23 cellular contexts compared by ENCODE assay signal in genomic region chr4:109410776-109411175, GRCh38. TPM values are rescaled to one million over a fixed set of nuclear protein-coding genes. Genes with fewer than 3 reads are reported as not detected.
A peak's percentile ranks its signal among the peaks of the same experiment; 100 is the strongest.
DNase-seq lines count a peak whose midpoint lies in the region; ATAC-seq and TF ChIP-seq lines count a peak whose summit lies in the region.
"Had no signal": no experiment of that assay in that cellular context is flagged by ENCODE, and none has a peak within 500 bp of the region (broad histone marks: within the 10 kb centered on the region; RNA-seq: fewer than 3 reads in every experiment).

No MANE protein-coding gene starts in this region.

- no peaks in the 10 kb centered on the region for H3K79me2 ChIP-seq in mesendoderm (ENCODE audit: control insufficient read depth, insufficient read depth, low read length)

- peak overlapping the region; percentile 20 for H2BK5ac ChIP-seq in mesendoderm (ENCODE audit: low read length)

- peak overlapping the region in 2 of 10 donors; percentile 2 to 17 for H3K27ac Mint-ChIP-seq in naive thymus-derived CD8-positive, alpha-beta T cell
- H3K27ac Mint-ChIP-seq: HFFc6; stimulated activated naive CD8-positive, alpha-beta T cell treated with anti-CD3 and anti-CD28 coated beads, Interleukin-15, Interleukin-2, amounts not matched to agents 100 ng/mL and 50 ng/mL, for 24 hours had no signal

- no peak overlapping the region for H3K4ac ChIP-seq in mesendoderm (ENCODE audit: low read depth, low read length)

- no peak overlapping the region for H3K4me3 Mint-ChIP-seq in naive thymus-derived CD8-positive, alpha-beta T cell
- H3K4me3 Mint-ChIP-seq: HFFc6; stimulated activated naive CD8-positive, alpha-beta T cell treated with anti-CD3 and anti-CD28 coated beads, Interleukin-15, Interleukin-2, amounts not matched to agents 100 ng/mL and 50 ng/mL, for 24 hours had no signal

- H3K79me1 ChIP-seq in mesendoderm (ENCODE audit: low read length): no peaks in the 10 kb centered on the region

- no peaks in the 10 kb centered on the region for H3K36me3 ChIP-seq in HUES64 (ENCODE audit: insufficient read depth, low read length)
- H3K36me3 ChIP-seq in mesendoderm (ENCODE audit: control insufficient read depth, insufficient read depth, low read length): no peaks in the 10 kb centered on the region
- H3K36me3 ChIP-seq in effector memory CD4-positive, alpha-beta T cell (ENCODE audit: control insufficient read depth, insufficient read depth, low read length): no peaks in the 10 kb centered on the region
- H3K36me3 ChIP-seq: esophagus muscularis mucosa, gastroesophageal sphincter, spleen, thyroid gland had no signal

- H3K4me1 Mint-ChIP-seq in naive thymus-derived CD8-positive, alpha-beta T cell: no peaks in the 10 kb centered on the region

- DNase-seq in EL: peak; percentile 14
- peak; percentile 58 for DNase-seq in astrocyte of the spinal cord (ENCODE audit: low read depth, low spot score)
- DNase-seq in mesendoderm: peak; percentile 36
- no peak for DNase-seq in naive thymus-derived CD8-positive, alpha-beta T cell
- DNase-seq in effector memory CD4-positive, alpha-beta T cell: no peak
- no peak for DNase-seq in HUDEP-2 (lab: John Stamatoyannopoulos, UW; ENCODE audit: unreplicated experiment in 76 of 76)
- DNase-seq: activated naive CD4-positive, alpha-beta T cell; activated T-cell treated with anti-CD3 and anti-CD28 coated beads, Interleukin-2, amount 50 U/mL, for 1 hour; amygdala; central memory CD4-positive, alpha-beta T cell; DMS 273 treated with DMSO at 0.1 percent for 48 hours; HFFc6; occipital lobe; retina; SHP77 treated with DMSO at 0.1 percent for 48 hours; spleen; stimulated activated CD4-positive, alpha-beta T cell treated with anti-CD3 and anti-CD28 coated beads, Interleukin-4, amount 100 ng/mL, for 24 hours; thyroid gland had no signal

- H3K9ac ChIP-seq in HUES64 (ENCODE audit: low read depth, low read length): 0 out of 2 replicates have a peak overlapping the region, but pooled peaks have one; percentile 5
- no peak overlapping the region for H3K9ac ChIP-seq in mesendoderm (ENCODE audit: low read length)

- peak overlapping the region; percentile 14 for H3K27ac ChIP-seq in HUES64 (ENCODE audit: low read depth, low read length)
- no peak overlapping the region for H3K27ac ChIP-seq in mesendoderm (ENCODE audit: low read depth, low read length)
- H3K27ac ChIP-seq in effector memory CD4-positive, alpha-beta T cell (ENCODE audit: insufficient read depth, low read length, poor library complexity, severe bottlenecking): no peak overlapping the region
- H3K27ac ChIP-seq: esophagus muscularis mucosa, gastroesophageal sphincter, spleen, thyroid gland had no signal

- H3K4me2 ChIP-seq in mesendoderm (ENCODE audit: low read length): no peak overlapping the region

- in situ Hi-C loops in astrocyte of the spinal cord (cut with HindIII; ENCODE audit: low sequenced_read_pairs): no loop called here

- H3K27me3 Mint-ChIP-seq in naive thymus-derived CD8-positive, alpha-beta T cell: peaks cover 0 to 7% (median 0%) of the 10 kb centered on the region in 5 donors
- H3K27me3 Mint-ChIP-seq: stimulated activated naive CD8-positive, alpha-beta T cell treated with anti-CD3 and anti-CD28 coated beads, Interleukin-15, Interleukin-2, amounts not matched to agents 100 ng/mL and 50 ng/mL, for 24 hours had no signal

- POLR2A ChIA-PET in naive thymus-derived CD8-positive, alpha-beta T cell (lab: Charles Lee): no interaction called here

- no peak overlapping the region for H2BK120ac ChIP-seq in mesendoderm (ENCODE audit: low read depth, low read length)

- WGBS in HUES64: 74% methylated on average over 3 of the region's 3 CpGs
- no CpG with 5 or more reads among the region's 3 CpGs for WGBS in mesendoderm (ENCODE audit: extremely low coverage, insufficient coverage, low lambda C conversion rate)

- peaks cover 53% of the 10 kb centered on the region for H3K4me1 ChIP-seq in HUES64 (ENCODE audit: insufficient read depth, low read length)
- peaks cover 2% of the 10 kb centered on the region for H3K4me1 ChIP-seq in mesendoderm (ENCODE audit: control insufficient read depth, low read depth, low read length)
- H3K4me1 ChIP-seq in effector memory CD4-positive, alpha-beta T cell (ENCODE audit: control insufficient read depth, insufficient read depth, low read length, poor library complexity, severe bottlenecking): no peaks in the 10 kb centered on the region
- H3K4me1 ChIP-seq: esophagus muscularis mucosa, gastroesophageal sphincter, spleen had no signal

- H3K23ac ChIP-seq in mesendoderm (ENCODE audit: low read length): no peak overlapping the region

- peak overlapping the region; percentile 37 for H3K56ac ChIP-seq in mesendoderm (ENCODE audit: low read length)

- TF ChIP-seq CTCF in astrocyte of the spinal cord (IDR thresholded peaks at IDR 0.05; ENCODE audit: low read depth, low read length): no peak

- H2AK5ac ChIP-seq in mesendoderm (ENCODE audit: low read length): no peak overlapping the region

- H3K9me3 Mint-ChIP-seq in naive thymus-derived CD8-positive, alpha-beta T cell: no peaks in the 10 kb centered on the region
- H3K9me3 Mint-ChIP-seq: HFFc6; stimulated activated naive CD8-positive, alpha-beta T cell treated with anti-CD3 and anti-CD28 coated beads, Interleukin-15, Interleukin-2, amounts not matched to agents 100 ng/mL and 50 ng/mL, for 24 hours had no signal

- ATAC-seq in GM21423 (IDR thresholded peaks at IDR 0.05; ENCODE audit: unreplicated experiment): no peak
- no peak for ATAC-seq in naive thymus-derived CD8-positive, alpha-beta T cell
- ATAC-seq: gastroesophageal sphincter had no signal

- H3K9me3 ChIP-seq in HUES64 (ENCODE audit: insufficient read depth, low read depth, low read length): no peaks in the 10 kb centered on the region
- no peaks in the 10 kb centered on the region for H3K9me3 ChIP-seq in effector memory CD4-positive, alpha-beta T cell (ENCODE audit: control insufficient read depth, low read length)
- H3K9me3 ChIP-seq: esophagus muscularis mucosa, gastroesophageal sphincter, spleen, thyroid gland had no signal

- no peaks in the 10 kb centered on the region for H3K27me3 ChIP-seq in HUES64 (ENCODE audit: insufficient read depth, low read length)
- H3K27me3 ChIP-seq in mesendoderm (ENCODE audit: insufficient read depth, low read length, poor library complexity): no peaks in the 10 kb centered on the region
- no peaks in the 10 kb centered on the region for H3K27me3 ChIP-seq in effector memory CD4-positive, alpha-beta T cell (replicated peaks; ENCODE audit: control insufficient read depth, insufficient read depth, low read length, poor library complexity, severe bottlenecking)
- H3K27me3 ChIP-seq: esophagus muscularis mucosa, gastroesophageal sphincter, spleen, thyroid gland had no signal

- H3K36me3 Mint-ChIP-seq in naive thymus-derived CD8-positive, alpha-beta T cell: no peaks in the 10 kb centered on the region

- no peak overlapping the region for H4K5ac ChIP-seq in mesendoderm (ENCODE audit: low read length)

- H3K18ac ChIP-seq in mesendoderm (ENCODE audit: low read length): no peak overlapping the region

- H3K4me3 ChIP-seq in HUES64 (ENCODE audit: low read length) (no peak overlapping the region), astrocyte of the spinal cord (ENCODE audit: low read depth, low read length) (no peak overlapping the region), mesendoderm (ENCODE audit: low read length) (no peak overlapping the region)
- no peak overlapping the region for H3K4me3 ChIP-seq in effector memory CD4-positive, alpha-beta T cell (ENCODE audit: insufficient read depth, low read depth, low read length, poor library complexity, severe bottlenecking)
- H3K4me3 ChIP-seq: esophagus muscularis mucosa, gastroesophageal sphincter, spleen, thyroid gland had no signal

- no peak overlapping the region for H2BK15ac ChIP-seq in mesendoderm (replicated peaks; ENCODE audit: low read depth)

- H4K8ac ChIP-seq in mesendoderm (ENCODE audit: low read depth, low read length): no peak overlapping the region

RNA-seq across cellular contexts. Expression of gene SEC24B, which starts 22.8 kb away (rescaled TPM):
- 18.9 TPM for polyA plus RNA-seq in HUES64 (2013, experiment 1 of 2)
- polyA plus RNA-seq in HUES64 (2013, experiment 2 of 2): 20.6 TPM
- 19.4 TPM for polyA plus RNA-seq in mesendoderm (2013, experiment 1 of 2)
- polyA plus RNA-seq in mesendoderm (2013, experiment 2 of 2): 18.5 TPM
- 10 to 100 TPM; 38.9 to 39.6 TPM for total RNA-seq in naive thymus-derived CD8-positive, alpha-beta T cell
- polyA plus RNA-seq in naive thymus-derived CD8-positive, alpha-beta T cell: 10 to 100 TPM in 2 of 3 donors, 1 to 10 TPM in 1; 8.3 to 17.2 (median 10.5) TPM

Comparison
In these comparisons a context has a peak if more than half of its experiments do, and no peak if none do; other contexts are left out.
1. DNase-seq: peak in EL (single experiment), astrocyte of the spinal cord (single experiment) and mesendoderm (single experiment); none in naive thymus-derived CD8-positive, alpha-beta T cell (0 of 10), effector memory CD4-positive, alpha-beta T cell (0 of 3) and HUDEP-2 (0 of 76).